In the genomic region with DNA sequence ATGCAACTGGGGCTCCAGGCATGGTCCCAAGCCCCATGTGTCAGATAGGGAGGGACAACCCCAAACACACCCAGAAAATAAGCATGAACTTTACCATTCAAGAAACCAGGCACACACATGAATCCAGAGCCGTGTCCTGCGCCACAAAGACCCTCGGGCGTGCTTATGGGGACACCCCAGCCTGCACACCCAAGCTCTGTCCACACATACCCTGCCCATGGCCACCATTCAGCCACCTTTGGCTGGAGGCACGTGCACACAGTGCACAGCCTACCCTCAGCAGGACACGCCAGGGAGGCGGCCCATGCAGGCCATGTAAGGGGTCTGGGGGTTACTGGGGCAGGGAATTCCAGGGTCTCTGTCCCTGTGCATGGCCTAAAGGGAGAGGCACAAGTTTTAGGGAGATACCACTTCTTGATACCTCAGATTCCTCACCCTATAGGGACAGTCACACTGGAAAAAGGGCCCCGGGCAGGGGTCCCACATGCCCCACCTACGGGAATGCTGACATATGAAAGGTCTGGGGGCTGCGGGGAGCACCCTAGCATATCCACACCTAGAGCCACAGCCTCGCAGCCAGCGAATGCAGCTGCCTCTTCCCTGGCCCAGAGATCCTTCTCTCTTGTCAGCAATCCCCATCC, we compare ENCODE assay signal across 9 cellular contexts. TPM values are rescaled to one million over a fixed set of nuclear protein-coding genes. Genes with fewer than 3 reads are reported as not detected.
DNase-seq lines count a peak whose midpoint lies in the region; ATAC-seq, FAIRE-seq and TF ChIP-seq lines count a peak whose summit lies in the region.
"Had no signal": no experiment of that assay in that cellular context is flagged by ENCODE, and none has a peak within 500 bp of the region (broad histone marks: within the 10 kb centered on the region; RNA-seq: fewer than 3 reads in every experiment).

No MANE protein-coding gene starts in this region.

- H3K9me3 ChIP-seq in pancreas = no peaks in the 10 kb centered on the region

- ATAC-seq in Right ventricle myocardium inferior (peak; percentile 17), pancreas (peak in 2 of 4 donors; percentile 3 to 4)

- intact Hi-C loops in Right ventricle myocardium inferior (cut with DNase I) = no loop called here
- intact Hi-C loops in cardiac septum (cut with DNase I) = no loop called here
- intact Hi-C loops in pancreas (cut with DNase I) = no loop called here

- H3K4me1 ChIP-seq in pancreas = peaks cover 77 to 83% (median 77%) of the 10 kb centered on the region in 3 donors

- H3K27ac ChIP-seq in pancreas = peak overlapping the region; percentile 82 to 94 (median 87)

- DNase-seq in Right ventricle myocardium inferior (ENCODE audit: missing footprints) = no peak
- no peak for DNase-seq in cardiac septum (ENCODE audit: low spot score)
- DNase-seq in fibroblast of villous mesenchyme (ENCODE audit: low read depth) = no peak
- peak in 1 of 6 donors; percentile 71 for DNase-seq in pancreas
- DNase-seq in NCI-H2196 (lab: John Stamatoyannopoulos, UW; ENCODE audit: unreplicated experiment) = no peak
- no peak for DNase-seq in NCI-H2171 treated with DMSO at 0.1 percent for 48 hours (lab: John Stamatoyannopoulos, UW)
- DNase-seq in DMS 273 treated with DMSO at 0.1 percent for 48 hours (lab: John Stamatoyannopoulos, UW) = no peak
- no peak for DNase-seq in GM03348 (ENCODE audit: low spot score)
- DNase-seq: activated effector memory CD4-positive, alpha-beta T cell treated with Interleukin-2 at 50 U/mL for 16 hours had no signal

- no peaks in the 10 kb centered on the region for H3K27me3 ChIP-seq in pancreas

- H3K4me3 ChIP-seq in fibroblast of villous mesenchyme (ENCODE audit: low read depth, low read length) (peak overlapping the region; percentile 35), pancreas (peak overlapping the region in 3 of 4 donors; percentile 14 to 32 (median 31))

- no peaks in the 10 kb centered on the region for H3K36me3 ChIP-seq in pancreas

- TF ChIP-seq CTCF in fibroblast of villous mesenchyme (IDR thresholded peaks at IDR 0.05; ENCODE audit: insufficient read depth, low read depth, low read length) (no peak), pancreas (IDR thresholded peaks at IDR 0.05) (no peak)

- FAIRE-seq in pancreas (lab: Jason Lieb, UNC) = no peak

- WGBS in pancreas, 2 donors = 69% methylated on average over 12 of the region's 12 CpGs

RNA-seq across cellular contexts. Expression of a gene that starts 20.6 kb away (rescaled TPM):
- total RNA-seq in Right ventricle myocardium inferior (64.9 TPM), cardiac septum (41.5 TPM), fibroblast of villous mesenchyme (43.8 and 53.1 TPM in 2 replicates), pancreas (100 to 1,000 TPM in 2 of 6 donors, 10 to 100 TPM in 4; 65.2 to 109 (median 96.0) TPM)
- 10 to 100 TPM; 45.1 to 90.6 TPM for polyA plus RNA-seq in pancreas
